Comparison of ENCODE assay signal across 21 cellular contexts in genomic region chr5:133387091-133387490, GRCh38.
DNase-seq lines count a peak whose midpoint lies in the region; ATAC-seq and TF ChIP-seq lines count a peak whose summit lies in the region.
"Had no signal": no experiment of that assay in that cellular context is flagged by ENCODE, and none has a peak within 500 bp of the region (broad histone marks: within the 10 kb centered on the region; RNA-seq: fewer than 3 reads in every experiment).

No MANE protein-coding gene starts in this region.

- H3K27ac ChIP-seq in prostate gland, result peak overlapping the region in 1 of 2 donors; percentile 60
- H3K27ac ChIP-seq: A549, C4-2B, KMS-11, PC-9 had no signal

- no peaks in the 10 kb centered on the region for H3K9me3 ChIP-seq in prostate gland
- H3K9me3 ChIP-seq: A549 had no signal

- no peak overlapping the region for H3K4me3 ChIP-seq in prostate gland
- H3K4me3 ChIP-seq: A549, GM12878, PC-9 had no signal

- peak; percentile 17 for DNase-seq in activated effector memory CD4-positive, alpha-beta T cell treated with anti-CD3 and anti-CD28 coated beads, Interleukin-2, amount 50 U/mL, for 16 hours
- no peak for DNase-seq in activated effector memory CD4-positive, alpha-beta T cell treated with Interleukin-2 at 50 U/mL for 16 hours
- DNase-seq in ecto neural progenitor cell (ENCODE audit: low spot score), result peak; percentile 21
- DNase-seq in prostate gland (ENCODE audit: low spot score), result peak; percentile 35
- DNase-seq in kidney glomerular epithelial cell (lab: John Stamatoyannopoulos, UW), result no peak
- DNase-seq: DMS 273 treated with DMSO at 0.1 percent for 48 hours, GDM1, GOT3, NCI-H1048, NCI-H1436 treated with DMSO at 0.1 percent for 48 hours, NCI-H2029 treated with DMSO at 0.1 percent for 48 hours, NCI-H2171 treated with DMSO at 0.1 percent for 48 hours, NCI-H510A, NCI-H774, PC-9 had no signal

- intact Hi-C loops in prostate gland (cut with DNase I), result no loop called here

- no peak for TF ChIP-seq CTCF in prostate gland (IDR thresholded peaks at IDR 0.05)

- H3K4me1 ChIP-seq in prostate gland (replicated peaks), result peaks cover 9% of the 10 kb centered on the region
- H3K4me1 ChIP-seq: A549 had no signal

- 47% methylated on average over 4 of the region's 4 CpGs for WGBS in prostate gland

- no peak for TF ChIP-seq POLR2A in prostate gland (IDR thresholded peaks at IDR 0.05)
- no peak for TF ChIP-seq POLR2A in GM18505 (IDR thresholded peaks at IDR 0.05; ENCODE audit: borderline replicate concordance, extremely low read depth, insufficient read depth, insufficient read length)

- H3K36me3 ChIP-seq in prostate gland, result no peaks in the 10 kb centered on the region

- H3K27me3 ChIP-seq in prostate gland (replicated peaks; ENCODE audit: insufficient read depth), result no peaks in the 10 kb centered on the region

- ATAC-seq in GM18505 (IDR thresholded peaks at IDR 0.05; ENCODE audit: unreplicated experiment) (no peak), HG02588 (IDR thresholded peaks at IDR 0.05; ENCODE audit: unreplicated experiment) (no peak)
- ATAC-seq: A549, GM12878 had no signal

Comparison
In these comparisons a context has a peak if more than half of its experiments do, and no peak if none do; other contexts are left out.
1. DNase-seq: peak in activated effector memory CD4-positive, alpha-beta T cell treated with anti-CD3 and anti-CD28 coated beads, Interleukin-2, amount 50 U/mL, for 16 hours (single experiment), ecto neural progenitor cell (single experiment) and prostate gland (single experiment); none in activated effector memory CD4-positive, alpha-beta T cell treated with Interleukin-2 at 50 U/mL for 16 hours (single experiment) and kidney glomerular epithelial cell (single experiment).